In genomic region chr9:37034938-37035471, GRCh38 we compare ENCODE assay signal across 1 cellular context.
TF ChIP-seq lines count a peak whose summit lies in the region.

No MANE protein-coding gene starts in this region.

TF ChIP-seq in H1, 55 proteins besides CTCF, POLR2A, EP300 and RAD21 (continued from another document):
- TF ChIP-seq GTF2F1 (IDR thresholded peaks at IDR 0.05; ENCODE audit: borderline replicate concordance, low read depth, low read length) (no peak), CTBP2 (IDR thresholded peaks at IDR 0.05; ENCODE audit: borderline replicate concordance, insufficient read depth, insufficient read length, low read length) (peak; percentile 26)
